ENCODE assay signal across 1 cellular context in genomic region chr10:68105820-68106219, GRCh38.
TF ChIP-seq lines count a peak whose summit lies in the region.

No MANE protein-coding gene starts in this region.

TF ChIP-seq in HEK293, 187 proteins besides CTCF, POLR2A, EP300 and RAD21 (continued from another document and continues in another):
- TF ChIP-seq ZNF362 (tag by site-specific recombination; IDR thresholded peaks at IDR 0.05) (no peak), ZNF692 (tag by site-specific recombination; IDR thresholded peaks at IDR 0.05) (no peak), ZEB2 (tag by site-specific recombination; IDR thresholded peaks at IDR 0.05) (peak; percentile 57; the same call in 1 of the 2 replicates), ELK4 (IDR thresholded peaks at IDR 0.05; ENCODE audit: borderline replicate concordance, low read depth, low read length) (no peak), ZNF169 (tag by site-specific recombination; IDR thresholded peaks at IDR 0.05) (no peak), KLF10 (tag by site-specific recombination; IDR thresholded peaks at IDR 0.05) (no peak), ZNF561 (tag by site-specific recombination; IDR thresholded peaks at IDR 0.05; ENCODE audit: borderline replicate concordance) (no peak), PRDM1 (tag by site-specific recombination; IDR thresholded peaks at IDR 0.05) (0 out of 2 replicates have a peak, but pooled peaks have one; percentile 17), ZSCAN5A (tag by site-specific recombination; IDR thresholded peaks at IDR 0.05) (no peak), ZNF2 (tag by site-specific recombination; IDR thresholded peaks at IDR 0.05) (no peak), ZNF292 (tag by site-specific recombination; IDR thresholded peaks at IDR 0.05; ENCODE audit: borderline replicate concordance, low read depth) (no peak), ZFP41 (tag by site-specific recombination; IDR thresholded peaks at IDR 0.05; ENCODE audit: borderline replicate concordance) (no peak), MEIS1 (CRISPR knock-in tag; IDR thresholded peaks at IDR 0.05; ENCODE audit: borderline replicate concordance) (no peak), ZNF114 (tag by site-specific recombination; IDR thresholded peaks at IDR 0.05) (no peak), ZNF394 (tag by site-specific recombination; IDR thresholded peaks at IDR 0.05; ENCODE audit: borderline replicate concordance) (no peak), ZNF626 (tag by site-specific recombination; IDR thresholded peaks at IDR 0.05) (no peak), ZNF747 (tag by site-specific recombination; IDR thresholded peaks at IDR 0.05) (no peak), ZNF311 (tag by site-specific recombination; IDR thresholded peaks at IDR 0.05; ENCODE audit: borderline replicate concordance) (no peak), ZNF398 (tag by site-specific recombination; IDR thresholded peaks at IDR 0.05) (no peak), HOXD13 (CRISPR knock-in tag; IDR thresholded peaks at IDR 0.05; ENCODE audit: borderline replicate concordance) (no peak), ZNF184 (tag by site-specific recombination; IDR thresholded peaks at IDR 0.05) (peak; percentile 53; the same call in 1 of the 2 replicates), ZNF792 (tag by site-specific recombination; IDR thresholded peaks at IDR 0.05) (no peak), ZNF645 (tag by site-specific recombination; IDR thresholded peaks at IDR 0.05) (no peak), ZFP69B (tag by site-specific recombination; IDR thresholded peaks at IDR 0.05) (no peak), ZNF175 (tag by site-specific recombination; IDR thresholded peaks at IDR 0.05) (no peak), ZNF510 (tag by site-specific recombination; IDR thresholded peaks at IDR 0.05; ENCODE audit: insufficient replicate concordance) (no peak), TSHZ1 (tag by site-specific recombination; IDR thresholded peaks at IDR 0.05; ENCODE audit: borderline replicate concordance) (0 out of 2 replicates have a peak, but pooled peaks have one; percentile 52), ZNF560 (tag by site-specific recombination; IDR thresholded peaks at IDR 0.05; ENCODE audit: borderline replicate concordance) (no peak), BCL6B (tag by site-specific recombination; IDR thresholded peaks at IDR 0.05) (no peak), ZNF140 (tag by site-specific recombination; IDR thresholded peaks at IDR 0.05) (no peak), ZNF423 (tag by site-specific recombination; IDR thresholded peaks at IDR 0.05) (no peak), ZNF138 (tag by site-specific recombination; IDR thresholded peaks at IDR 0.05; ENCODE audit: borderline replicate concordance) (no peak), SCRT1 (tag by site-specific recombination; IDR thresholded peaks at IDR 0.05; ENCODE audit: borderline replicate concordance) (no peak), ZNF112 (tag by site-specific recombination; IDR thresholded peaks at IDR 0.05) (no peak), ZNF354C (tag by site-specific recombination; IDR thresholded peaks at IDR 0.05; ENCODE audit: borderline replicate concordance, low read depth) (no peak), PBX3 (CRISPR knock-in tag; IDR thresholded peaks at IDR 0.05) (no peak), ZNF426 (tag by site-specific recombination; IDR thresholded peaks at IDR 0.05) (no peak), ZNF10 (tag by site-specific recombination; IDR thresholded peaks at IDR 0.05) (no peak), ZFP37 (tag by site-specific recombination; IDR thresholded peaks at IDR 0.05) (no peak), ZBTB49 (tag by site-specific recombination; IDR thresholded peaks at IDR 0.05; ENCODE audit: low read depth) (no peak), ZNF155 (tag by site-specific recombination; IDR thresholded peaks at IDR 0.05) (no peak), ZNF404 (tag by site-specific recombination; IDR thresholded peaks at IDR 0.05) (no peak), KLF1 (tag by site-specific recombination; IDR thresholded peaks at IDR 0.05) (no peak), ZNF777 (tag by site-specific recombination; IDR thresholded peaks at IDR 0.05; ENCODE audit: borderline replicate concordance) (no peak), ZNF146 (tag by site-specific recombination; IDR thresholded peaks at IDR 0.05) (no peak), ZNF23 (tag by site-specific recombination; IDR thresholded peaks at IDR 0.05; ENCODE audit: borderline replicate concordance) (no peak), ZSCAN23 (tag by site-specific recombination; IDR thresholded peaks at IDR 0.05) (no peak), ZNF707 (tag by site-specific recombination; IDR thresholded peaks at IDR 0.05) (no peak), KLF9 (tag by site-specific recombination; IDR thresholded peaks at IDR 0.05; ENCODE audit: low read depth) (no peak), BCL11A (tag by site-specific recombination; IDR thresholded peaks at IDR 0.05; ENCODE audit: low read depth) (peak; percentile 58; the same call in 1 of the 2 replicates), ZBTB7A (tag by site-specific recombination; IDR thresholded peaks at IDR 0.05; ENCODE audit: low read depth) (no peak), ZNF433 (tag by site-specific recombination; IDR thresholded peaks at IDR 0.05; ENCODE audit: low read depth) (no peak), ZNF785 (tag by site-specific recombination; IDR thresholded peaks at IDR 0.05) (no peak), EGR2 (tag by site-specific recombination; IDR thresholded peaks at IDR 0.05; ENCODE audit: low read depth) (no peak)
